Comparison of ENCODE assay signal across 8 cellular contexts in the genomic region with DNA sequence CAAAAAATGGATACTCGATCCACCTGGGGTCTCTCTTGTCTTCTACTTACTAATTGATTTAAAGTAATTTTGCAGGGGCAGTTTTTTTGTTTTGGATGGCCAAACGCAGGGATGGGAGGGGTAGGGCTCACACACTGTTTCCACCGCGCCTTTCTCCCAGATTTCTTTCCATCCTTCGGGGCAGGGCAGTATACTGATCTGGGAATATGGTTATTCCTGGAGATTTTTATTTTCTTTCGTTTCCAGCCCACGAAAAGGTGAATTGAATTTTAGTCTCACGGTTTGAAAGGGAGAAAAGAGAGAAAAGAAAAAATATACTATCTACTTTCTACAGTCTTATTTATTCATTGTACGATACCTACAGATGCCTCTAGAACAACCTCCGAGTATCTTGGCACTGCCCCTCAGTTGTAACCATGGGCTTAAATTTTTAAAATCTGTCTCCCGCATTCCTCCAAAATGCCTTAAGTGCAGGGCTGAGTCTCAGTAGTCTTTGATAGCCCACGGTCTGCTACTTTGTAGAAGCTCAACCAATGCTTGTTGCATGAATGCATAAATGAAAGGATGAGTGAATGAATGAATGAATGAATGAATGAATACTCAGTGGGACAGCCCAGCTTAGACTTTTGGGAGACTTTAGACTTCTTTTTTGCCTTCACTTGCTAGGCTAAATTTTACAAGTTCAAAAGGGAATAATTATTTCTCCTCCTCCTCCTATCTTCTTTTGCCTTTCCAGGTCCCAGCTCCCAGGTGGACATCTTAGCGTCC. TPM values are rescaled to one million over a fixed set of nuclear protein-coding genes. Genes with fewer than 3 reads are reported as not detected.
DNase-seq lines count a peak whose midpoint lies in the region; ATAC-seq, FAIRE-seq and TF ChIP-seq lines count a peak whose summit lies in the region.

No MANE protein-coding gene starts in this region.

- H3K9me3 Mint-ChIP-seq in activated naive CD4-positive, alpha-beta T cell treated with anti-CD3 and anti-CD28 coated beads for 36 hours = no peaks in the 10 kb centered on the region
- H3K9me3 Mint-ChIP-seq in activated T-helper 1 cell treated with anti-CD3 and anti-CD28 coated beads, Interleukin-12 subunit alpha, Interleukin-12 subunit beta, Interleukin-2, Interleukin-4 antibody, amounts not matched to agents 30 ng/mL and 10 ng/mL and 1 ng/mL, durations not matched to agents 14 hours and 24 hours and 36 hours = no peaks in the 10 kb centered on the region

- intact Hi-C loops in activated naive CD4-positive, alpha-beta T cell treated with anti-CD3 and anti-CD28 coated beads for 36 hours (cut with micrococcal nuclease) = loop anchor here (1.0 to 10.0 kb wide), 14 partner anchors 20 to 1465 kb away; partner anchors contain the start of genes POLR1H and PPP1R11
- intact Hi-C loops in activated T-helper 1 cell treated with anti-CD3 and anti-CD28 coated beads, Interleukin-12 subunit alpha, Interleukin-12 subunit beta, Interleukin-2, Interleukin-4 antibody, amounts not matched to agents 30 ng/mL and 10 ng/mL and 1 ng/mL, durations not matched to agents 14 hours and 24 hours and 36 hours (cut with micrococcal nuclease) = loop anchor here (1.0 to 5.0 kb wide), 14 partner anchors 19 to 1810 kb away; partner anchors contain the start of gene TRIM27

- no peak for FAIRE-seq in keratinocyte (lab: Jason Lieb, UNC)

- H3K9me3 ChIP-seq in keratinocyte (ENCODE audit: control insufficient read depth, low read depth, low read length) (no peaks in the 10 kb centered on the region), tibial nerve (no peaks in the 10 kb centered on the region)

- H3K4me1 ChIP-seq in keratinocyte (ENCODE audit: control insufficient read depth, extremely low read depth, insufficient read depth, low read length) (peaks cover 11% of the 10 kb centered on the region), tibial nerve (peaks cover 0 to 33% (median 13%) of the 10 kb centered on the region in 4 donors)

- H3K4me2 ChIP-seq in keratinocyte (ENCODE audit: control insufficient read depth, extremely low read depth, insufficient read depth, low read depth, low read length) = peak overlapping the region; percentile 98

- H3K27ac ChIP-seq in keratinocyte (ENCODE audit: control insufficient read depth, insufficient read depth, low read length) (peak overlapping the region; percentile 85), tibial nerve (peak overlapping the region in 3 of 4 donors; percentile 78 to 94 (median 89))

- 10 to 11% methylated on average over 13 of the region's 13 CpGs for WGBS in tibial nerve, 2 donors

- H3K9ac ChIP-seq in keratinocyte (ENCODE audit: control insufficient read depth, extremely low read depth, insufficient read depth, low read length) = peak overlapping the region; percentile 83

- H3K9me1 ChIP-seq in keratinocyte (ENCODE audit: control insufficient read depth, extremely low read depth, insufficient read depth, low read length) = no peaks in the 10 kb centered on the region

- no peak for ATAC-seq in HG02852 (IDR thresholded peaks at IDR 0.05; ENCODE audit: unreplicated experiment)

- peak overlapping the region; percentile 25 for H2AFZ ChIP-seq in keratinocyte (ENCODE audit: control insufficient read depth, low read length)

- H3K4me3 Mint-ChIP-seq in activated naive CD4-positive, alpha-beta T cell treated with anti-CD3 and anti-CD28 coated beads for 36 hours = peak overlapping the region; percentile 93
- H3K4me3 Mint-ChIP-seq in activated T-helper 1 cell treated with anti-CD3 and anti-CD28 coated beads, Interleukin-12 subunit alpha, Interleukin-12 subunit beta, Interleukin-2, Interleukin-4 antibody, amounts not matched to agents 30 ng/mL and 10 ng/mL and 1 ng/mL, durations not matched to agents 14 hours and 24 hours and 36 hours = peak overlapping the region; percentile 95

- CTCF ChIA-PET in activated naive CD4-positive, alpha-beta T cell treated with anti-CD3 and anti-CD28 coated beads for 36 hours (lab: Charles Lee) = interaction anchor here (0.6 to 1.0 kb wide), 4 partner anchors 39 to 105 kb away, joined by 3 to 5 read pairs (median 4); no protein-coding TSS in a partner anchor

- no peaks in the 10 kb centered on the region for H4K20me1 ChIP-seq in keratinocyte (ENCODE audit: control insufficient read depth, extremely low read depth, insufficient read depth, low read length)

- DNase-seq in activated naive CD4-positive, alpha-beta T cell treated with anti-CD3 and anti-CD28 coated beads for 36 hours = no peak
- DNase-seq in activated naive CD4-positive, alpha-beta T cell (lab: John Stamatoyannopoulos, UW) = no peak
- DNase-seq in activated T-helper 1 cell treated with anti-CD3 and anti-CD28 coated beads, Interleukin-12 subunit alpha, Interleukin-12 subunit beta, Interleukin-2, Interleukin-4 antibody, amounts not matched to agents 30 ng/mL and 10 ng/mL and 1 ng/mL, durations not matched to agents 14 hours and 24 hours and 36 hours (ENCODE audit: low spot score) = no peak
- DNase-seq in keratinocyte (ENCODE audit: low read depth, low spot score) (no peak), tibial nerve (ENCODE audit: low spot score in 2 of 2) (no peak), NOMO-1 (lab: John Stamatoyannopoulos, UW; ENCODE audit: unreplicated experiment in 2 of 2) (no peak)
- no peak for DNase-seq in stimulated activated CD4-positive, alpha-beta T cell treated with anti-CD3 and anti-CD28 coated beads, Interleukin-4, amount 100 ng/mL, for 4 hours

- no peaks in the 10 kb centered on the region for H3K27me3 ChIP-seq in keratinocyte (ENCODE audit: control insufficient read depth, extremely low read depth, insufficient read depth, low read length)
- no peaks in the 10 kb centered on the region for H3K27me3 ChIP-seq in tibial nerve

- no peaks in the 10 kb centered on the region for H3K79me2 ChIP-seq in keratinocyte (ENCODE audit: control insufficient read depth, insufficient read depth, low read length)

- H3K4me3 ChIP-seq in keratinocyte (ENCODE audit: control insufficient read depth in 2 of 3, extremely low read depth in 1 of 3, insufficient read depth in 2 of 3, low read depth in 1 of 3, low read length in 3 of 3) (peak overlapping the region; percentile 45 to 94 (median 88)), tibial nerve (peak overlapping the region; percentile 58 to 67 (median 63))

- peaks cover 4% of the 10 kb centered on the region for H3K36me3 Mint-ChIP-seq in activated naive CD4-positive, alpha-beta T cell treated with anti-CD3 and anti-CD28 coated beads for 36 hours (ENCODE audit: low read depth)
- H3K36me3 Mint-ChIP-seq in activated T-helper 1 cell treated with anti-CD3 and anti-CD28 coated beads, Interleukin-12 subunit alpha, Interleukin-12 subunit beta, Interleukin-2, Interleukin-4 antibody, amounts not matched to agents 30 ng/mL and 10 ng/mL and 1 ng/mL, durations not matched to agents 14 hours and 24 hours and 36 hours (ENCODE audit: low read depth) = no peaks in the 10 kb centered on the region

- TF ChIP-seq CTCF in keratinocyte (optimal IDR thresholded peaks at IDR 0.05 in 1 of 3, IDR thresholded peaks at IDR 0.05 in 1 of 3, conservative IDR thresholded peaks at IDR 0.05 in 1 of 3; ENCODE audit: extremely low read depth in 1 of 3, insufficient read depth in 2 of 3, low read length in 3 of 3) (no peak), tibial nerve (IDR thresholded peaks at IDR 0.05) (no peak)

- H3K36me3 ChIP-seq in keratinocyte (ENCODE audit: control insufficient read depth in 2 of 2, extremely low read depth in 1 of 2, insufficient read depth in 2 of 2, low read length in 2 of 2) = no peaks in the 10 kb centered on the region
- H3K36me3 ChIP-seq in tibial nerve = no peaks in the 10 kb centered on the region

- no peaks in the 10 kb centered on the region for H3K27me3 Mint-ChIP-seq in activated naive CD4-positive, alpha-beta T cell treated with anti-CD3 and anti-CD28 coated beads for 36 hours (ENCODE audit: low read depth)
- peaks cover 10% of the 10 kb centered on the region for H3K27me3 Mint-ChIP-seq in activated T-helper 1 cell treated with anti-CD3 and anti-CD28 coated beads, Interleukin-12 subunit alpha, Interleukin-12 subunit beta, Interleukin-2, Interleukin-4 antibody, amounts not matched to agents 30 ng/mL and 10 ng/mL and 1 ng/mL, durations not matched to agents 14 hours and 24 hours and 36 hours (ENCODE audit: insufficient read depth)

- H3K4me1 Mint-ChIP-seq in activated naive CD4-positive, alpha-beta T cell treated with anti-CD3 and anti-CD28 coated beads for 36 hours (ENCODE audit: low read depth) = peaks cover 39% of the 10 kb centered on the region
- peaks cover 59% of the 10 kb centered on the region for H3K4me1 Mint-ChIP-seq in activated T-helper 1 cell treated with anti-CD3 and anti-CD28 coated beads, Interleukin-12 subunit alpha, Interleukin-12 subunit beta, Interleukin-2, Interleukin-4 antibody, amounts not matched to agents 30 ng/mL and 10 ng/mL and 1 ng/mL, durations not matched to agents 14 hours and 24 hours and 36 hours (ENCODE audit: low read depth)

- TF ChIP-seq EP300 in tibial nerve (IDR thresholded peaks at IDR 0.05) = no peak

- peak overlapping the region; percentile 99 for H3K27ac Mint-ChIP-seq in activated naive CD4-positive, alpha-beta T cell treated with anti-CD3 and anti-CD28 coated beads for 36 hours
- peak overlapping the region; percentile 97 for H3K27ac Mint-ChIP-seq in activated T-helper 1 cell treated with anti-CD3 and anti-CD28 coated beads, Interleukin-12 subunit alpha, Interleukin-12 subunit beta, Interleukin-2, Interleukin-4 antibody, amounts not matched to agents 30 ng/mL and 10 ng/mL and 1 ng/mL, durations not matched to agents 14 hours and 24 hours and 36 hours

- dilution Hi-C loops in keratinocyte (cut with MboI; ENCODE audit: extremely low pct_ligation_motif_present, low sequenced_read_pairs) = no loop called here

- no peak for TF ChIP-seq POLR2A in tibial nerve (IDR thresholded peaks at IDR 0.05)

RNA-seq across cellular contexts. Expression of gene TRIM27, which starts 18.1 kb away (rescaled TPM):
- 10 to 100 TPM; 35.8 to 41.4 TPM for total RNA-seq in activated naive CD4-positive, alpha-beta T cell treated with anti-CD3 and anti-CD28 coated beads for 36 hours
- 67.2 and 67.4 TPM in 2 replicates for total RNA-seq in activated T-helper 1 cell treated with anti-CD3 and anti-CD28 coated beads, Interleukin-12 subunit alpha, Interleukin-12 subunit beta, Interleukin-2, Interleukin-4 antibody, amounts not matched to agents 30 ng/mL and 10 ng/mL and 1 ng/mL, durations not matched to agents 14 hours and 24 hours and 36 hours
- 43.5 to 49.2 TPM (median 47.3 TPM) in 3 replicates for polyA plus RNA-seq in keratinocyte
- 5.5 TPM for polyA plus RNA-seq in keratinocyte (2011; ENCODE audit: low read depth)
- polyA plus RNA-seq in keratinocyte (2011; cell fraction: cytosol; rRNA removed) = 30.1 and 42.0 TPM in 2 replicates
- 74.0 and 75.2 TPM in 2 replicates for polyA plus RNA-seq in keratinocyte (2011; cell fraction: nucleus; rRNA removed)
- 21.2 and 34.1 TPM in 2 replicates for polyA plus RNA-seq in keratinocyte (2012; ENCODE audit: low replicate concordance)
- polyA minus RNA-seq in keratinocyte = 32.3 to 57.3 TPM (median 52.7 TPM) in 3 replicates
- polyA minus RNA-seq in keratinocyte (2011; cell fraction: cytosol; rRNA and poly(A)+ RNA removed) = 51.0 TPM
- 33.6 and 36.6 TPM in 2 replicates for polyA minus RNA-seq in keratinocyte (2011; cell fraction: nucleus; rRNA and poly(A)+ RNA removed)
- 10 to 100 TPM; 57.5 to 90.9 (median 72.4) TPM for total RNA-seq in tibial nerve
